Comparison of ENCODE assay signal across 1 cellular context in genomic region chr16:11612110-11612981, GRCh38.
TF ChIP-seq lines count a peak whose summit lies in the region.

No MANE protein-coding gene starts in this region.

TF ChIP-seq in HepG2, 621 proteins besides CTCF, POLR2A, EP300 and RAD21 (continued from another document and continues in another):
- TF ChIP-seq ZBTB4 (CRISPR knock-in tag; IDR thresholded peaks at IDR 0.05; ENCODE audit: borderline replicate concordance) = peak; percentile 82; the same call in 1 of the 2 replicates
- peak; percentile 92; the same call in 1 of the 2 replicates for TF ChIP-seq ZBTB8A (CRISPR knock-in tag; IDR thresholded peaks at IDR 0.05; ENCODE audit: borderline replicate concordance, low read depth)
- no peak for TF ChIP-seq HNRNPK (IDR thresholded peaks at IDR 0.05; ENCODE audit: low read depth, low read length, poor library complexity, severe bottlenecking)
- peak; percentile 99 for TF ChIP-seq MXD3 (CRISPR knock-in tag; IDR thresholded peaks at IDR 0.05)
- peak; percentile 56; the same call in 1 of the 2 replicates for TF ChIP-seq HOMEZ (CRISPR knock-in tag; IDR thresholded peaks at IDR 0.05; ENCODE audit: low read depth)
- TF ChIP-seq THAP8 (CRISPR knock-in tag; IDR thresholded peaks at IDR 0.05; ENCODE audit: borderline replicate concordance) = peak; percentile 40; the same call in 1 of the 2 replicates
- TF ChIP-seq ZNF317 (CRISPR knock-in tag; IDR thresholded peaks at IDR 0.05) = peak; percentile 83
- 0 out of 2 replicates have a peak, but pooled peaks have one; percentile 68 for TF ChIP-seq ZNF501 (CRISPR knock-in tag; IDR thresholded peaks at IDR 0.05)
- TF ChIP-seq E2F5 (CRISPR knock-in tag; conservative IDR thresholded peaks at IDR 0.05) = no peak; the same call in 1 of the 2 replicates
- TF ChIP-seq SIN3B (IDR thresholded peaks at IDR 0.05; ENCODE audit: low read length) = no peak
- peak; percentile 55 to 85 for TF ChIP-seq HMGXB4 (CRISPR knock-in tag; IDR thresholded peaks at IDR 0.05; ENCODE audit: borderline replicate concordance in 1 of 2, low read depth in 1 of 2)
- TF ChIP-seq HNF4G (IDR thresholded peaks at IDR 0.05; ENCODE audit: borderline replicate concordance, low read depth, low read length) = no peak
- no peak for TF ChIP-seq HNF4G (CRISPR knock-in tag; IDR thresholded peaks at IDR 0.05; ENCODE audit: borderline replicate concordance, low read depth)
- peak; percentile 93; the same call in 1 of the 2 replicates for TF ChIP-seq NCOA1 (CRISPR knock-in tag; IDR thresholded peaks at IDR 0.05)
- peak; percentile 87; the same call in 1 of the 2 replicates for TF ChIP-seq POGK (CRISPR knock-in tag; conservative IDR thresholded peaks at IDR 0.05)
- TF ChIP-seq ATF3 (CRISPR knock-in tag; IDR thresholded peaks at IDR 0.05) = peak; percentile 34; the same call in 1 of the 2 replicates
- TF ChIP-seq ZNF343 (CRISPR knock-in tag; IDR thresholded peaks at IDR 0.05) = peak; percentile 95
- TF ChIP-seq RBAK (CRISPR knock-in tag; IDR thresholded peaks at IDR 0.05) = peak; percentile 16; the same call in 1 of the 2 replicates
- peak; percentile 82 for TF ChIP-seq SP5 (CRISPR knock-in tag; IDR thresholded peaks at IDR 0.05; ENCODE audit: borderline replicate concordance, low read depth)
- no peak for TF ChIP-seq ZKSCAN1 (IDR thresholded peaks at IDR 0.05; ENCODE audit: low read length)
- peak; percentile 86; the same call in 1 of the 2 replicates for TF ChIP-seq ZNF547 (CRISPR knock-in tag; IDR thresholded peaks at IDR 0.05)
- TF ChIP-seq ZNF883 (CRISPR knock-in tag; IDR thresholded peaks at IDR 0.05; ENCODE audit: not compliant biosample characterization) = peak; percentile 92
- TF ChIP-seq PREB (CRISPR knock-in tag; IDR thresholded peaks at IDR 0.05) = 0 out of 2 replicates have a peak, but pooled peaks have one; percentile 15
- TF ChIP-seq PCBP2 (optimal IDR thresholded peaks at IDR 0.05; ENCODE audit: low read depth, low read length, poor library complexity, severe bottlenecking) = no peak
- peak; percentile 90 for TF ChIP-seq HMGXB3 (CRISPR knock-in tag; IDR thresholded peaks at IDR 0.05; ENCODE audit: borderline replicate concordance)
- peak; percentile 69 for TF ChIP-seq ZNF781 (CRISPR knock-in tag; IDR thresholded peaks at IDR 0.05; ENCODE audit: borderline replicate concordance, not compliant biosample characterization)
- peak; percentile 3; the same call in 1 of the 2 replicates for TF ChIP-seq HHEX (CRISPR knock-in tag; IDR thresholded peaks at IDR 0.05)
- TF ChIP-seq ZBTB10 (CRISPR knock-in tag; IDR thresholded peaks at IDR 0.05; ENCODE audit: borderline replicate concordance) = no peak
- TF ChIP-seq ZBTB3 (CRISPR knock-in tag; IDR thresholded peaks at IDR 0.05; ENCODE audit: borderline replicate concordance, low read depth) = peak; percentile 92; the same call in 1 of the 2 replicates
- TF ChIP-seq MAZ (IDR thresholded peaks at IDR 0.05; ENCODE audit: borderline replicate concordance, low read depth, low read length) = peak; percentile 52; the same call in 1 of the 2 replicates
- no peak for TF ChIP-seq MAZ (CRISPR knock-in tag; IDR thresholded peaks at IDR 0.05; ENCODE audit: low read depth)
- TF ChIP-seq NRL (CRISPR knock-in tag; IDR thresholded peaks at IDR 0.05; ENCODE audit: borderline replicate concordance) = peak; percentile 98
- no peak for TF ChIP-seq NCOR1 (IDR thresholded peaks at IDR 0.05; ENCODE audit: borderline replicate concordance, low read length)
